Comparison of ENCODE assay signal across 17 cellular contexts in the genomic region with DNA sequence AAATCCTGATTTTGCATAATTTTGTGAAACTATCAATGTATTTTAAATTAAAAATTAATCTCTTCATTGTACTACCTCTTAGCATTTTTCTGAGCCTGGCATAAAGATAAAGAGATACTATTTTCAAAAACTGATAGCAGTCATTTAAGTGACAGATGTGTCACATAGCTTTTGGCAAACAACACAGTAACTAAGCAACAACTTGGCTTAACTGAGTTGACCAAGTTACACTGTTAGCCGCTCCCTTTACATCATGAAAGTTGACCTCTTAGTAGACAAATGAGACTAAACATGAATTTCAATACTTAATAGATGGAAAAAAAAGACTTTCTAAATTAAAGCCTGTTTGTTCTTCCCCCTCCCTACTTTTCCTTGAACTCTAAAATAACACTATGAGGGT.
DNase-seq lines count a peak whose midpoint lies in the region; ATAC-seq lines count a peak whose summit lies in the region.
"Had no signal": no experiment of that assay in that cellular context is flagged by ENCODE, and none has a peak within 500 bp of the region (broad histone marks: within the 10 kb centered on the region; RNA-seq: fewer than 3 reads in every experiment).

No MANE protein-coding gene starts in this region.

- ATAC-seq in left colon = peak; percentile 45
- ATAC-seq: CD8-positive, alpha-beta T cell; GM12878 had no signal

- intact Hi-C loops in left colon (cut with DNase I, micrococcal nuclease) = no loop called here
- intact Hi-C loops in posterior cingulate gyrus (cut with DNase I) = no loop called here

- DNase-seq in DMS 273 (lab: John Stamatoyannopoulos, UW; ENCODE audit: unreplicated experiment) (peak; percentile 13), DMS 273 treated with DMSO at 0.1 percent for 48 hours (lab: John Stamatoyannopoulos, UW) (no peak), NCI-H82 (lab: John Stamatoyannopoulos, UW) (peak; percentile 15), NCI-H82 treated with DMSO at 0.1 percent for 48 hours (lab: John Stamatoyannopoulos, UW; ENCODE audit: unreplicated experiment) (no peak), left colon (no peak), posterior cingulate gyrus (no peak), iPS-NIHi11 (ENCODE audit: low spot score) (no peak)
- DNase-seq: Calu3; CD4-positive, CD25-positive, alpha-beta regulatory T cell; CD8-positive, alpha-beta T cell; DMS79; EL; GDM1; GM23248; H7; HCEC 1CT had no signal

Comparison
In these comparisons a context has a peak if more than half of its experiments do, and no peak if none do; other contexts are left out.
1. DNase-seq: peak in DMS 273 (single experiment) and NCI-H82 (single experiment); none in DMS 273 treated with DMSO at 0.1 percent for 48 hours (single experiment), NCI-H82 treated with DMSO at 0.1 percent for 48 hours (single experiment), left colon (0 of 2), posterior cingulate gyrus (0 of 10) and iPS-NIHi11 (single experiment).